19 cellular contexts compared by ENCODE assay signal in the genomic region with DNA sequence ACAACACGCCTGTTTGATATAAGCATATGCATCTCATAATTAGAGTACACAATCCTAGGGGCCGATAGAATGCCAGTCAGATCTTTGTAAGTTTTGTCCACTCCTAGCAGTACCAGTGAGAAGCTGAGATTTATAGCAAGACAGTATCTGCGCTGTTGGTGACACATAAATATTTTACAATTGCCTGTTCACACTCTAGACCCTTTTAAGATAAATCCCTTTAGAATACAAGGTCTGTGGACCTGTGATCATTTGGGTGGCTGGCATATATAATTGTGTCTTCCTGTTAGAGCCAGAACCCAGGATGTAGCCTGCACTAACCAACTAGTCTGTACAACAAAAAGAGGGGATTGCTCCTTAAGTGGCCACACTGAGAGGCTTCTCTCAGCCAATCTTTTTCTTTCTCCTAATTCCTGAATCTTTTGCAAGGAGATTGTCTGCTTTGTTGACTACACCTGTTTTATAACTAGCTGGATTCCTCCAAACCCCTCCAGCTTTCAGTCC.
DNase-seq lines count a peak whose midpoint lies in the region; ATAC-seq and TF ChIP-seq lines count a peak whose summit lies in the region.
"Had no signal": no experiment of that assay in that cellular context is flagged by ENCODE, and none has a peak within 500 bp of the region (broad histone marks: within the 10 kb centered on the region; RNA-seq: fewer than 3 reads in every experiment).

No MANE protein-coding gene starts in this region.

- no CpG with 5 or more reads among the region's 3 CpGs for WGBS in H9 (ENCODE audit: extremely low coverage, insufficient read length, low lambda C conversion rate)
- 96% methylated on average over 3 of the region's 3 CpGs for WGBS in mesenchymal stem cell

- no peaks in the 10 kb centered on the region for H3K23me2 ChIP-seq in H9 (ENCODE audit: insufficient read length, low read depth, low read length, poor library complexity, severe bottlenecking)

- no peaks in the 10 kb centered on the region for H3K79me2 ChIP-seq in H9 (ENCODE audit: insufficient read depth, low read length)
- H3K79me2 ChIP-seq: parathyroid adenoma had no signal

- H3K79me1 ChIP-seq in H9 (ENCODE audit: insufficient read depth, low read depth, low read length, poor library complexity, severe bottlenecking): no peaks in the 10 kb centered on the region
- no peaks in the 10 kb centered on the region for H3K79me1 ChIP-seq in mesenchymal stem cell (replicated peaks; ENCODE audit: low read length, poor library complexity, severe bottlenecking)

- H3K4ac ChIP-seq in H9 (ENCODE audit: low read depth, low read length) (no peak overlapping the region), mesenchymal stem cell (ENCODE audit: low read depth in 1 of 2, low read length in 2 of 2) (peak overlapping the region; percentile 9 to 71)

- H3K4me1 Mint-ChIP-seq in H9: peaks cover 16 to 23% of the 10 kb centered on the region in 2 experiments
- H3K4me1 Mint-ChIP-seq: naive B cell had no signal

- H3K56ac ChIP-seq in H9 (ENCODE audit: insufficient read length, low read depth, low read length): no peak overlapping the region

- no peak overlapping the region for H3K23ac ChIP-seq in H9 (ENCODE audit: insufficient read length, low read depth, low read length)
- no peak overlapping the region for H3K23ac ChIP-seq in mesenchymal stem cell (ENCODE audit: low read length in 2 of 2)

- H3K4me2 ChIP-seq in H9 (ENCODE audit: insufficient read depth, insufficient read length, low read length) (no peak overlapping the region), mesenchymal stem cell (ENCODE audit: low read length, poor library complexity, severe bottlenecking) (no peak overlapping the region)

- no peaks in the 10 kb centered on the region for H3K9me3 Mint-ChIP-seq in H9
- H3K9me3 Mint-ChIP-seq: activated T-helper 2 cell treated with anti-CD3 and anti-CD28 coated beads, Interferon-gamma antibody, Interleukin-2, Interleukin-4, amounts not matched to agents 10 μg/mL and 5 μg/mL and 100 μg/mL, durations not matched to agents 14 hours and 24 hours and 36 hours; CD4-positive, alpha-beta memory T cell; naive B cell; stimulated activated naive CD8-positive, alpha-beta T cell treated with anti-CD3 and anti-CD28 coated beads, Interleukin-15, Interleukin-2, amounts not matched to agents 100 ng/mL and 50 ng/mL, for 24 hours had no signal

- H4K20me1 ChIP-seq in H9 (ENCODE audit: control insufficient read depth, insufficient read depth, insufficient read length): no peaks in the 10 kb centered on the region

- H2BK12ac ChIP-seq in H9 (ENCODE audit: insufficient read length, low read depth, low read length) (no peak overlapping the region), mesenchymal stem cell (ENCODE audit: low read length in 2 of 2) (peak overlapping the region; percentile 51 to 87)

- H2BK20ac ChIP-seq in H9 (ENCODE audit: low read depth, low read length, poor library complexity, severe bottlenecking): no peak overlapping the region

- H3T11ph ChIP-seq in H9 (ENCODE audit: low read length): no peak overlapping the region

- H4K5ac ChIP-seq in H9 (ENCODE audit: insufficient read length, low read depth, low read length): no peak overlapping the region

- no peak overlapping the region for H3K27ac Mint-ChIP-seq in H9
- H3K27ac Mint-ChIP-seq: activated CD4-positive, alpha-beta T cell treated with anti-CD3 and anti-CD28 coated beads for 36 hours; activated CD8-positive, alpha-beta memory T cell treated with anti-CD3 and anti-CD28 coated beads, Interleukin-2, amount 10 ng/mL, durations not matched to agents 7 days and 5 days; activated T-helper 2 cell treated with anti-CD3 and anti-CD28 coated beads, Interferon-gamma antibody, Interleukin-2, Interleukin-4, amounts not matched to agents 10 μg/mL and 5 μg/mL and 100 μg/mL, durations not matched to agents 14 hours and 24 hours and 36 hours; naive B cell; stimulated activated naive CD8-positive, alpha-beta T cell treated with anti-CD3 and anti-CD28 coated beads, Interleukin-15, Interleukin-2, amounts not matched to agents 100 ng/mL and 50 ng/mL, for 24 hours had no signal

- H2AK5ac ChIP-seq in H9 (ENCODE audit: insufficient read length, low read length) (no peak overlapping the region), mesenchymal stem cell (ENCODE audit: low read length, severe bottlenecking) (no peak overlapping the region)

- H3K4me3 Mint-ChIP-seq in H9: no peak overlapping the region
- H3K4me3 Mint-ChIP-seq: activated CD4-positive, alpha-beta T cell treated with anti-CD3 and anti-CD28 coated beads for 36 hours; activated CD8-positive, alpha-beta memory T cell treated with anti-CD3 and anti-CD28 coated beads, Interleukin-2, amount 10 ng/mL, durations not matched to agents 7 days and 5 days; naive B cell; stimulated activated naive CD8-positive, alpha-beta T cell treated with anti-CD3 and anti-CD28 coated beads, Interleukin-15, Interleukin-2, amounts not matched to agents 100 ng/mL and 50 ng/mL, for 24 hours had no signal

- H2BK120ac ChIP-seq in H9 (ENCODE audit: low read depth, low read length, poor library complexity, severe bottlenecking): no peak overlapping the region
- peak overlapping the region; percentile 90 for H2BK120ac ChIP-seq in mesenchymal stem cell (ENCODE audit: low read depth, low read length)

- no peak overlapping the region for H2BK5ac ChIP-seq in H9 (ENCODE audit: insufficient read length, low read length)
- no peak overlapping the region for H2BK5ac ChIP-seq in mesenchymal stem cell (ENCODE audit: low read depth, low read length, poor library complexity, severe bottlenecking)

- no peaks in the 10 kb centered on the region for H3K27me3 ChIP-seq in H9 (ENCODE audit: insufficient read depth, low read length)
- no peaks in the 10 kb centered on the region for H3K27me3 ChIP-seq in mesenchymal stem cell (ENCODE audit: control insufficient read depth in 1 of 2, insufficient read depth in 1 of 2, low read length in 2 of 2)

- no peak overlapping the region for H3K4me3 ChIP-seq in choroid plexus epithelial cell (ENCODE audit: low read depth, low read length)
- no peak overlapping the region for H3K4me3 ChIP-seq in mesenchymal stem cell (ENCODE audit: insufficient read depth in 1 of 2, low read depth in 1 of 2, low read length in 2 of 2)

- peaks cover 2% of the 10 kb centered on the region; the same call in 1 of the 2 replicates for H3K4me1 ChIP-seq in H9 (ENCODE audit: insufficient read depth, low read length)
- H3K4me1 ChIP-seq in mesenchymal stem cell (ENCODE audit: control insufficient read depth, insufficient read depth, low read depth, low read length): peaks cover 31% of the 10 kb centered on the region

- H3K27ac ChIP-seq in H9 (ENCODE audit: insufficient read length, low read depth, low read length) (no peak overlapping the region), mesenchymal stem cell (ENCODE audit: low read length, poor library complexity, severe bottlenecking) (peak overlapping the region; percentile 37)
- H3K27ac ChIP-seq: parathyroid adenoma had no signal

- TF ChIP-seq CTCF in H9 (conservative IDR thresholded peaks at IDR 0.05) (no peak), choroid plexus epithelial cell (conservative IDR thresholded peaks at IDR 0.05; ENCODE audit: low read depth, low read length) (no peak)

- no peaks in the 10 kb centered on the region; a peak in 1 of 7 replicates for H3K36me3 Mint-ChIP-seq in H9 (ENCODE audit: insufficient read depth in 1 of 3, low read depth in 3 of 3)
- H3K36me3 Mint-ChIP-seq: naive B cell had no signal

- H3K14ac ChIP-seq in H9 (ENCODE audit: insufficient read depth, low read length) (no peak overlapping the region), mesenchymal stem cell (ENCODE audit: low read length in 2 of 2) (no peak overlapping the region)

- no peak overlapping the region for H3K18ac ChIP-seq in H9 (ENCODE audit: insufficient read length, low read depth, low read length)
- H3K18ac ChIP-seq in mesenchymal stem cell (ENCODE audit: low read depth in 1 of 2, low read length in 2 of 2): peak overlapping the region; percentile 13 to 40

- DNase-seq in A172 (ENCODE audit: low spot score) (peak; percentile 10), H9 (peak; percentile 8), choroid plexus epithelial cell (ENCODE audit: low read depth) (peak; percentile 29), mesenchymal stem cell (peak; percentile 53), NCI-H524 (lab: John Stamatoyannopoulos, UW) (no peak), NCI-H2196 (lab: John Stamatoyannopoulos, UW; ENCODE audit: unreplicated experiment) (no peak)
- DNase-seq: activated CD4-positive, alpha-beta T cell treated with anti-CD3 and anti-CD28 coated beads for 36 hours; activated CD8-positive, alpha-beta memory T cell treated with anti-CD3 and anti-CD28 coated beads, Interleukin-2, amount 10 ng/mL, durations not matched to agents 7 days and 5 days; CD4-positive, alpha-beta memory T cell; KBM-7; naive B cell; NCI-H2081 treated with DMSO at 0.1 percent for 48 hours; NCI-H510A; stimulated activated CD4-positive, alpha-beta T cell treated with anti-CD3 and anti-CD28 coated beads, Interleukin-2, amount 100 ng/mL, for 48 hours had no signal

- H4K8ac ChIP-seq in H9 (replicated peaks; ENCODE audit: insufficient read length, low read depth, low read length) (no peak overlapping the region), mesenchymal stem cell (ENCODE audit: low read length) (no peak overlapping the region)

- H3K9me3 ChIP-seq in H9 (ENCODE audit: control insufficient read depth, low read depth, low read length): no peaks in the 10 kb centered on the region
- H3K9me3 ChIP-seq in mesenchymal stem cell (ENCODE audit: control insufficient read depth, low read length): no peaks in the 10 kb centered on the region

- no peaks in the 10 kb centered on the region for H3K36me3 ChIP-seq in mesenchymal stem cell (ENCODE audit: control insufficient read depth in 1 of 2, insufficient read depth in 2 of 2, low read depth in 1 of 2, low read length in 2 of 2)

- H3K9ac ChIP-seq in H9 (ENCODE audit: extremely low read depth, insufficient read length, low read length) (no peak overlapping the region), mesenchymal stem cell (ENCODE audit: low read length) (no peak overlapping the region)
- H3K9ac ChIP-seq: parathyroid adenoma had no signal

- ATAC-seq in HG02981 (IDR thresholded peaks at IDR 0.05; ENCODE audit: unreplicated experiment) (no peak), HG03469 (IDR thresholded peaks at IDR 0.05; ENCODE audit: unreplicated experiment) (no peak)
- ATAC-seq: activated CD4-positive, alpha-beta T cell treated with anti-CD3 and anti-CD28 coated beads for 36 hours; activated CD8-positive, alpha-beta memory T cell treated with anti-CD3 and anti-CD28 coated beads, Interleukin-2, amount 10 ng/mL, durations not matched to agents 7 days and 5 days had no signal

- H2AFZ ChIP-seq in H9 (ENCODE audit: low read length) (no peak overlapping the region), mesenchymal stem cell (ENCODE audit: low read depth, low read length) (no peak overlapping the region)
- H2AFZ ChIP-seq: parathyroid adenoma had no signal

- H2BK15ac ChIP-seq in H9 (ENCODE audit: low read depth, low read length): no peak overlapping the region
- no peak overlapping the region for H2BK15ac ChIP-seq in mesenchymal stem cell (ENCODE audit: low read depth, poor library complexity, severe bottlenecking)

- H4K91ac ChIP-seq in H9 (ENCODE audit: insufficient read length, low read depth, low read length): no peak overlapping the region
- peak overlapping the region; percentile 41 for H4K91ac ChIP-seq in mesenchymal stem cell (ENCODE audit: low read length)

- peaks cover 6% of the 10 kb centered on the region for H3K27me3 Mint-ChIP-seq in H9 (ENCODE audit: low read depth)
- H3K27me3 Mint-ChIP-seq: activated CD4-positive, alpha-beta T cell treated with anti-CD3 and anti-CD28 coated beads for 36 hours; activated CD8-positive, alpha-beta memory T cell treated with anti-CD3 and anti-CD28 coated beads, Interleukin-2, amount 10 ng/mL, durations not matched to agents 7 days and 5 days; CD4-positive, alpha-beta memory T cell; stimulated activated naive CD8-positive, alpha-beta T cell treated with anti-CD3 and anti-CD28 coated beads, Interleukin-15, Interleukin-2, amounts not matched to agents 100 ng/mL and 50 ng/mL, for 24 hours had no signal

Comparison
In these comparisons a context has a peak if more than half of its experiments do, and no peak if none do; other contexts are left out.
1. DNase-seq: peak in A172 (single experiment), H9 (single experiment), choroid plexus epithelial cell (single experiment) and mesenchymal stem cell (single experiment); none in NCI-H524 (0 of 2) and NCI-H2196 (single experiment).